In genomic region chr10:32149257-32149955, GRCh38 we compare ENCODE assay signal across 8 cellular contexts.
A peak's percentile ranks its signal among the peaks of the same experiment; 100 is the strongest.
DNase-seq lines count a peak whose midpoint lies in the region; ATAC-seq and TF ChIP-seq lines count a peak whose summit lies in the region.

No MANE protein-coding gene starts in this region.

- DNase-seq in GM10266 (ENCODE audit: extremely low spot score) (peak; percentile 83), astrocyte of the spinal cord (ENCODE audit: low read depth, low spot score) (peak; percentile 96), mucosa of descending colon (no peak), DMS53 (lab: John Stamatoyannopoulos, UW) (no peak), NCI-H82 treated with DMSO at 0.1 percent for 48 hours (lab: John Stamatoyannopoulos, UW; ENCODE audit: unreplicated experiment) (no peak)
- no peak for DNase-seq in stimulated activated naive CD4-positive, alpha-beta T cell treated with Interleukin-2 at 50 U/mL for 16 hours (lab: John Stamatoyannopoulos, UW)

- TF ChIP-seq CTCF in GM10266 (IDR thresholded peaks at IDR 0.05; ENCODE audit: control insufficient read depth, insufficient read depth, low read depth, missing control alignments) (no peak), astrocyte of the spinal cord (IDR thresholded peaks at IDR 0.05; ENCODE audit: low read depth, low read length) (no peak), mucosa of descending colon (IDR thresholded peaks at IDR 0.05) (no peak)

- no peaks in the 10 kb centered on the region for H3K36me3 ChIP-seq in mucosa of descending colon (ENCODE audit: low read depth)

- in situ Hi-C loops in astrocyte of the spinal cord (cut with HindIII; ENCODE audit: low sequenced_read_pairs), result no loop called here

- intact Hi-C loops in mucosa of descending colon (cut with DNase I, micrococcal nuclease), result no loop called here

- H3K4me1 ChIP-seq in mucosa of descending colon (ENCODE audit: low read depth), result peaks cover 6% of the 10 kb centered on the region

- ATAC-seq in GM21423 (IDR thresholded peaks at IDR 0.05; ENCODE audit: unreplicated experiment) (peak; percentile 65), HG03565 (IDR thresholded peaks at IDR 0.05; ENCODE audit: unreplicated experiment) (peak; percentile 97), mucosa of descending colon (peak; percentile 23)

- H3K4me3 ChIP-seq in astrocyte of the spinal cord (ENCODE audit: low read depth, low read length) (no peak overlapping the region), mucosa of descending colon (no peak overlapping the region)

- H3K9me3 ChIP-seq in mucosa of descending colon, result no peaks in the 10 kb centered on the region

Comparison
In these comparisons a context has a peak if more than half of its experiments do, and no peak if none do; other contexts are left out.
1. DNase-seq: peak in GM10266 (single experiment) and astrocyte of the spinal cord (single experiment); none in mucosa of descending colon (0 of 3), DMS53 (single experiment), NCI-H82 treated with DMSO at 0.1 percent for 48 hours (single experiment) and stimulated activated naive CD4-positive, alpha-beta T cell treated with Interleukin-2 at 50 U/mL for 16 hours (single experiment).
2. ATAC-seq: peak in every context shown above with its lines; median percentile 97 in HG03565; 65 in GM21423; 23 in mucosa of descending colon.